ENCODE assay signal across 7 cellular contexts in the genomic region with DNA sequence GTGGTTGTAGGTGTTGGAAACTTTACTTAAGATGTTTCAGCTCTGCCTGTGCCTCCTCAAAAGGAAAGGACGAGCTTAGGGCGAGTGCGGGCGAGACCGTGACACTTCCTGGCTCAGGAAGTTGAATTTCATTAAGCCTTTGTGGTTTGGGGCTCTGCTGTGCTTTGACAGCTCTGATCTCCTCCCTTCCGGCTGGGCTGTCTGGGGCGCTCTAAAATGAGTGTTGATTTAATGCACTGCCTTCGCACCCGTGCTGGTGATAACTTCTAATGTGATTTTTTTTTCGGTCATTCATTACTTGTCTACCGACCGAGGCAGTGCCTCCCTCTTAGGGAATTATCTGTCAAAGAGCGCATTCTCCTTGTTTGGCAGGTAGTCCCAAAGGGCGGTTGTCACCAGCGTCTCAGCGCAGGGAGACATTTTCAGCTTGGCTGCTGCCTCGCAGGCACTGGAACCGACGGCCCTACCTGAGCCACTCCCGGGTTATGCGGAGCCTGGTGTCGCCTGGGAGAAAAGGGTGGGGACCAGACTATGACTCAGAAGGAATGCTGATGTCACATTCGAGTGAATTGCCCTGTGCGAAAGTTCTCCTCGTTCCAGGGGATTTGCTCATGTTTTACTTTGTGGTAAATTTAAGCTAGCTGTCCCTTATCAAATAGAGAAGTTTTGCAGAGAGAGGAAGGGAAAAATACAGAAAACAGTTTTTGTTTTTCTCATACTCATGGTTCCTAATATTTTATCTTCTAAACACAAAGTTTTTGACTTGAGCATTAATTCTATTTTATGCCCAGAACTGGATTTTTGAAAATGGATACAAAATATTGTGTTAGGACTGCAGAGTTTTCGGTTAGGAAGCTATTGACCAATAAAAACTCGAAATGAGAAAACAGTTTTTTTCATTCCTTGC. TPM values are rescaled to one million over a fixed set of nuclear protein-coding genes. Genes with fewer than 3 reads are reported as not detected.
DNase-seq lines count a peak whose midpoint lies in the region; ATAC-seq and TF ChIP-seq lines count a peak whose summit lies in the region.

No MANE protein-coding gene starts in this region.

- no peaks in the 10 kb centered on the region for H3K9me3 Mint-ChIP-seq in activated B cell treated with CpG ODN at 0.5 μM for 24 hours

- H3K4me1 Mint-ChIP-seq in activated B cell treated with CpG ODN at 0.5 μM for 24 hours = peaks cover 52% of the 10 kb centered on the region

- intact Hi-C loops in activated B cell treated with CpG ODN at 0.5 μM for 24 hours (cut with micrococcal nuclease) = loop anchor here (1.0 to 5.0 kb wide), 9 partner anchors 8 to 1289 kb away; a partner anchor contains a TSS

- CTCF ChIA-PET in activated B cell treated with CpG ODN at 0.5 μM for 24 hours (lab: Charles Lee) = interaction anchor here (0.8 to 3.3 kb wide), 12 partner anchors 10 to 77 kb away, joined by 3 to 9 read pairs (median 4); no protein-coding TSS in a partner anchor

- H3K36me3 Mint-ChIP-seq in activated B cell treated with CpG ODN at 0.5 μM for 24 hours (ENCODE audit: low read depth) = peaks cover 28% of the 10 kb centered on the region

- POLR2A ChIA-PET in activated B cell treated with CpG ODN at 0.5 μM for 24 hours (lab: Charles Lee) = interaction anchor here (0.7 to 2.9 kb wide), 17 partner anchors 8 to 380 kb away, joined by 3 to 34 read pairs (median 5); no protein-coding TSS in a partner anchor

- no peaks in the 10 kb centered on the region for H3K27me3 Mint-ChIP-seq in activated B cell treated with CpG ODN at 0.5 μM for 24 hours

- ATAC-seq in GM18511 (IDR thresholded peaks at IDR 0.05; ENCODE audit: unreplicated experiment) (peak; percentile 83), HG02798 (IDR thresholded peaks at IDR 0.05; ENCODE audit: poor library complexity, unreplicated experiment) (peak; percentile 69), activated B cell treated with CpG ODN at 0.5 μM for 24 hours (ENCODE audit: low read depth) (peak; percentile 71), left lobe of liver (peak; percentile 72)

- no peak for TF ChIP-seq CTCF in activated B cell treated with CpG ODN at 0.5 μM for 24 hours (IDR thresholded peaks at IDR 0.05)

- peak; percentile 16 for DNase-seq in NCI-H2029 treated with DMSO at 0.1 percent for 48 hours (lab: John Stamatoyannopoulos, UW)
- DNase-seq in activated B cell treated with CpG ODN at 0.5 μM for 24 hours = peak; percentile 52
- DNase-seq in central memory CD4-positive, alpha-beta T cell = peak; percentile 89
- DNase-seq in left lobe of liver (ENCODE audit: low spot score) = peak; percentile 70
- DNase-seq in stimulated activated CD4-positive, alpha-beta T cell treated with anti-CD3 and anti-CD28 coated beads, Interleukin-4, amount 100 ng/mL, for 48 hours (ENCODE audit: low read depth in 2 of 2) = peak; percentile 45 to 71

- peak overlapping the region; percentile 96 for H3K27ac Mint-ChIP-seq in activated B cell treated with CpG ODN at 0.5 μM for 24 hours

- H3K4me3 Mint-ChIP-seq in activated B cell treated with CpG ODN at 0.5 μM for 24 hours = peak overlapping the region; percentile 98

RNA-seq across cellular contexts. Expression of a gene that starts 0.9 kb away (rescaled TPM):
- total RNA-seq in activated B cell treated with CpG ODN at 0.5 μM for 24 hours = 77.9 and 82.8 TPM in 2 replicates
- 7.5 TPM for total RNA-seq in left lobe of liver

Comparison
In these comparisons a context has a peak if more than half of its experiments do, and no peak if none do; other contexts are left out.
1. Peak in every context shown above with its lines: DNase-seq and ATAC-seq.
2. DNase-seq: peak in every context shown above with its lines; median percentile 89 in central memory CD4-positive, alpha-beta T cell; 70 in left lobe of liver; 58 in stimulated activated CD4-positive, alpha-beta T cell treated with anti-CD3 and anti-CD28 coated beads, Interleukin-4, amount 100 ng/mL, for 48 hours; 52 in activated B cell treated with CpG ODN at 0.5 μM for 24 hours; 16 in NCI-H2029 treated with DMSO at 0.1 percent for 48 hours.